Comparison of ENCODE assay signal across 8 cellular contexts in genomic region chr17:36534881-36535668, GRCh38. TPM values are rescaled to one million over a fixed set of nuclear protein-coding genes. Genes with fewer than 3 reads are reported as not detected.
DNase-seq lines count a peak whose midpoint lies in the region; ATAC-seq, FAIRE-seq and TF ChIP-seq lines count a peak whose summit lies in the region.

Gene PIGW, plus strand, starts transcription at chr17:36534987. Its CDS starts 2,115 bp downstream, at chr17:36537102.

- peaks cover 3% of the 10 kb centered on the region for H3K4me1 Mint-ChIP-seq in progenitor cell of endocrine pancreas (ENCODE audit: low read depth)

- peaks cover 0 to 24% (median 15%) of the 10 kb centered on the region in 9 donors for H3K4me1 ChIP-seq in heart right ventricle
- peaks cover 4% of the 10 kb centered on the region for H3K4me1 ChIP-seq in upper lobe of right lung

- ATAC-seq in HG02798 (IDR thresholded peaks at IDR 0.05; ENCODE audit: poor library complexity, unreplicated experiment) = peak; percentile 83
- ATAC-seq in heart right ventricle = peak; percentile 92 to 96 (median 94)
- peak; percentile 95 for ATAC-seq in upper lobe of right lung

- DNase-seq in GM12891 (ENCODE audit: insufficient read length, low spot score) (peak; percentile 84), NCI-H146 (lab: John Stamatoyannopoulos, UW) (peak; percentile 95), T-helper 1 cell (peak; percentile 70 to 93 (median 76)), heart right ventricle (peak; percentile 86 to 90), progenitor cell of endocrine pancreas (ENCODE audit: low spot score, unreplicated experiment) (peak; percentile 77), upper lobe of right lung (peak; percentile 96)

- TF ChIP-seq CTCF in heart right ventricle (IDR thresholded peaks at IDR 0.05) (peak in 3 of 9 donors; percentile 30 to 40 (median 34)), progenitor cell of endocrine pancreas (IDR thresholded peaks at IDR 0.05; ENCODE audit: unreplicated experiment) (no peak), upper lobe of right lung (IDR thresholded peaks at IDR 0.05) (no peak)

- no peak for FAIRE-seq in GM12891 (lab: Jason Lieb, UNC)

- peak; percentile 92 for TF ChIP-seq POLR2A in GM12891 (IDR thresholded peaks at IDR 0.05; ENCODE audit: low read depth, low read length)

- peak within 1 kb of the TSS; percentile 97 for H3K27ac ChIP-seq in adipose tissue (ENCODE audit: low read depth, low read length)
- H3K27ac ChIP-seq in heart right ventricle = peak within 1 kb of the TSS; percentile 86 to 99 (median 96)
- H3K27ac ChIP-seq in upper lobe of right lung = peak within 1 kb of the TSS; percentile 99

- H3K27me3 ChIP-seq in heart right ventricle (no peaks in the 10 kb centered on the region), upper lobe of right lung (no peaks in the 10 kb centered on the region)

- H3K36me3 ChIP-seq in heart right ventricle = peaks cover 0 to 65% (median 9%) of the 10 kb centered on the region in 9 donors
- H3K36me3 ChIP-seq in upper lobe of right lung = peaks cover 39% of the 10 kb centered on the region

- WGBS in adipose tissue, 3 donors = 0% methylated on average over 77 to 82 of the region's 82 CpGs
- WGBS in heart right ventricle, 2 donors = 0% methylated on average over 82 of the region's 82 CpGs

- no peaks in the 10 kb centered on the region for H3K9me3 ChIP-seq in heart right ventricle
- no peaks in the 10 kb centered on the region for H3K9me3 ChIP-seq in upper lobe of right lung

- H3K27ac Mint-ChIP-seq in progenitor cell of endocrine pancreas = peak within 1 kb of the TSS; percentile 98

- no peaks in the 10 kb centered on the region for H3K27me3 Mint-ChIP-seq in progenitor cell of endocrine pancreas

- H3K36me3 Mint-ChIP-seq in progenitor cell of endocrine pancreas (ENCODE audit: insufficient read depth) = peaks cover 11% of the 10 kb centered on the region

- H3K4me3 Mint-ChIP-seq in progenitor cell of endocrine pancreas (ENCODE audit: low read depth) = peak within 1 kb of the TSS; percentile 95

- peak within 1 kb of the TSS; percentile 55 to 89 (median 78) for H3K4me3 ChIP-seq in heart right ventricle
- H3K4me3 ChIP-seq in upper lobe of right lung = peak within 1 kb of the TSS; percentile 97

- intact Hi-C loops in heart right ventricle (cut with DNase I) = loop anchor here in 4 of 10 donors (2.0 to 10.0 kb wide), 4 partner anchors 50 to 60 kb away; partner anchors contain the start of genes DHRS11 (in 2 of the 4) and ZNHIT3 (in 1 of the 4)
- intact Hi-C loops in upper lobe of right lung (cut with DNase I) = no loop called here

- H3K9me3 Mint-ChIP-seq in progenitor cell of endocrine pancreas (ENCODE audit: low read depth) = no peaks in the 10 kb centered on the region

TF ChIP-seq in GM12891, 5 proteins besides CTCF, POLR2A, EP300 and RAD21:
- peak; percentile 46; the same call in 1 of the 2 replicates for TF ChIP-seq POU2F2 (IDR thresholded peaks at IDR 0.05; ENCODE audit: low read depth, low read length)
- TF ChIP-seq TAF1 (IDR thresholded peaks at IDR 0.05; ENCODE audit: low read depth, low read length) = peak; percentile 97
- TF ChIP-seq POLR2AphosphoS5 (IDR thresholded peaks at IDR 0.05; ENCODE audit: low read depth, low read length) = peak; percentile 97
- no peak for TF ChIP-seq PAX5 (IDR thresholded peaks at IDR 0.05; ENCODE audit: insufficient read depth, low read length, severe bottlenecking)
- TF ChIP-seq SPI1 (IDR thresholded peaks at IDR 0.05; ENCODE audit: low read depth, low read length) = peak; percentile 44; the same call in 1 of the 2 replicates

RNA-seq across cellular contexts. Expression of gene PIGW, which starts in this region (rescaled TPM):
- 7.1 TPM for polyA plus RNA-seq in GM12891 (2012; ENCODE audit: low read depth, missing spikeins)
- polyA plus RNA-seq in adipose tissue = 1 to 10 TPM; 2.5 to 7.6 (median 3.7) TPM
- 10 to 100 TPM in 1 of 10 donors, 1 to 10 TPM in 9; 4.0 to 10.2 (median 6.5) TPM for total RNA-seq in heart right ventricle
- 1 to 10 TPM; 2.5 to 5.1 TPM for polyA plus RNA-seq in heart right ventricle
- 7.3 and 8.7 TPM in 2 replicates for total RNA-seq in progenitor cell of endocrine pancreas
- total RNA-seq in upper lobe of right lung = 8.6 TPM

Comparison
In these comparisons a context has a peak if more than half of its experiments do, and no peak if none do; other contexts are left out.
1. Peak in every context shown above with its lines: DNase-seq, ATAC-seq, H3K4me3 ChIP-seq and H3K27ac ChIP-seq.